In the genomic region with DNA sequence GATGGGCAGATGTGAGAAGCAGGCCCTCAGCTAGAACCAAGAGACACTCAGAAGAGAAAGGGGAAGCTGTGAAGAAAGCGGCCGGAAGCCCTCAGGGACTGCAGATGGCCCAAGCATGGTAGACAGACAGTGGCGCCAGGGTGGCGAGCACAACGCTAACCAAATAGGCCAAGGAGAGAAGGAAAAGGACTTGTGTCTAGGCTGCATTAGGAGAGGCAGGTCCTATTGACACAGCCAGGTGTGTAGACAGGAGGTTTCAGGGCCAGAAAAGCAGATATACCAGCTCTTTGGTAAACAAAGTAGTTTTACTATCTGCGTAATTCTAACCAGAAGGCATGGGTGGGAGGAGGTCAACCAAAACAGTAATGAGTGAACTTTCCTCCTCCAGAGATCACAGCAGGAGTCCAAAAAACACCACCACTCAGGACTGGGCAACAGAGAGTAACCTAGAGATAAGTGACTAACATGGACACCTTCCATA, we compare ENCODE assay signal across 1 cellular context.
A peak's percentile ranks its signal among the peaks of the same experiment; 100 is the strongest.
TF ChIP-seq lines count a peak whose summit lies in the region.

No MANE protein-coding gene starts in this region.

TF ChIP-seq in K562, 482 proteins besides CTCF, POLR2A, EP300 and RAD21 (continued from another document and continues in another):
- TF ChIP-seq IRF1 (CRISPR knock-in tag; IDR thresholded peaks at IDR 0.05; ENCODE audit: borderline replicate concordance) = no peak
- TF ChIP-seq PHTF2 (CRISPR knock-in tag; IDR thresholded peaks at IDR 0.05) = no peak
- no peak for TF ChIP-seq RBM34 (IDR thresholded peaks at IDR 0.05; ENCODE audit: borderline replicate concordance, insufficient read depth, low read length)
- TF ChIP-seq NFIC (IDR thresholded peaks at IDR 0.05) = no peak
- no peak for TF ChIP-seq CHD4 (IDR thresholded peaks at IDR 0.05; ENCODE audit: insufficient read depth, insufficient replicate concordance, low read depth, low read length, poor library complexity, severe bottlenecking)
- no peak for TF ChIP-seq NRF1 (conservative IDR thresholded peaks at IDR 0.05 in 1 of 2, IDR thresholded peaks at IDR 0.05 in 1 of 2)
- TF ChIP-seq ZNF583 (CRISPR knock-in tag; IDR thresholded peaks at IDR 0.05) = no peak
- TF ChIP-seq CBX8 (IDR thresholded peaks at IDR 0.05; ENCODE audit: borderline replicate concordance, extremely low read depth, low read depth, low read length, poor library complexity, severe bottlenecking) = no peak
- TF ChIP-seq, protein P1, sequence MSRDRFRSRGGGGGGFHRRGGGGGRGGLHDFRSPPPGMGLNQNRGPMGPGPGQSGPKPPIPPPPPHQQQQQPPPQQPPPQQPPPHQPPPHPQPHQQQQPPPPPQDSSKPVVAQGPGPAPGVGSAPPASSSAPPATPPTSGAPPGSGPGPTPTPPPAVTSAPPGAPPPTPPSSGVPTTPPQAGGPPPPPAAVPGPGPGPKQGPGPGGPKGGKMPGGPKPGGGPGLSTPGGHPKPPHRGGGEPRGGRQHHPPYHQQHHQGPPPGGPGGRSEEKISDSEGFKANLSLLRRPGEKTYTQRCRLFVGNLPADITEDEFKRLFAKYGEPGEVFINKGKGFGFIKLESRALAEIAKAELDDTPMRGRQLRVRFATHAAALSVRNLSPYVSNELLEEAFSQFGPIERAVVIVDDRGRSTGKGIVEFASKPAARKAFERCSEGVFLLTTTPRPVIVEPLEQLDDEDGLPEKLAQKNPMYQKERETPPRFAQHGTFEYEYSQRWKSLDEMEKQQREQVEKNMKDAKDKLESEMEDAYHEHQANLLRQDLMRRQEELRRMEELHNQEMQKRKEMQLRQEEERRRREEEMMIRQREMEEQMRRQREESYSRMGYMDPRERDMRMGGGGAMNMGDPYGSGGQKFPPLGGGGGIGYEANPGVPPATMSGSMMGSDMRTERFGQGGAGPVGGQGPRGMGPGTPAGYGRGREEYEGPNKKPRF (IDR thresholded peaks at IDR 0.05; ENCODE audit: low read depth, low read length) = no peak
- no peak for TF ChIP-seq MCM7 (IDR thresholded peaks at IDR 0.05)
- TF ChIP-seq, protein P2, sequence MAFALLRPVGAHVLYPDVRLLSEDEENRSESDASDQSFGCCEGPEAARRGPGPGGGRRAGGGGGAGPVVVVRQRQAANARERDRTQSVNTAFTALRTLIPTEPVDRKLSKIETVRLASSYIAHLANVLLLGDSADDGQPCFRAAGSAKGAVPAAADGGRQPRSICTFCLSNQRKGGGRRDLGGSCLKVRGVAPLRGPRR (CRISPR knock-in tag; IDR thresholded peaks at IDR 0.05) = no peak
- no peak for TF ChIP-seq L3MBTL2 (IDR thresholded peaks at IDR 0.05)
- TF ChIP-seq, protein P3, sequence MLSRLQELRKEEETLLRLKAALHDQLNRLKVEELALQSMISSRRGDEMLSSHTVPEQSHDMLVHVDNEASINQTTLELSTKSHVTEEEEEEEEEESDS (CRISPR knock-in tag; IDR thresholded peaks at IDR 0.05) = no peak
- TF ChIP-seq POLR2AphosphoS2 (IDR thresholded peaks at IDR 0.05; ENCODE audit: low read length) = no peak
- no peak for TF ChIP-seq ZNF277 (CRISPR knock-in tag; IDR thresholded peaks at IDR 0.05; ENCODE audit: borderline replicate concordance)
- TF ChIP-seq KLF13 (tag; IDR thresholded peaks at IDR 0.05; ENCODE audit: borderline replicate concordance, low read depth) = no peak
- TF ChIP-seq, protein P4, sequence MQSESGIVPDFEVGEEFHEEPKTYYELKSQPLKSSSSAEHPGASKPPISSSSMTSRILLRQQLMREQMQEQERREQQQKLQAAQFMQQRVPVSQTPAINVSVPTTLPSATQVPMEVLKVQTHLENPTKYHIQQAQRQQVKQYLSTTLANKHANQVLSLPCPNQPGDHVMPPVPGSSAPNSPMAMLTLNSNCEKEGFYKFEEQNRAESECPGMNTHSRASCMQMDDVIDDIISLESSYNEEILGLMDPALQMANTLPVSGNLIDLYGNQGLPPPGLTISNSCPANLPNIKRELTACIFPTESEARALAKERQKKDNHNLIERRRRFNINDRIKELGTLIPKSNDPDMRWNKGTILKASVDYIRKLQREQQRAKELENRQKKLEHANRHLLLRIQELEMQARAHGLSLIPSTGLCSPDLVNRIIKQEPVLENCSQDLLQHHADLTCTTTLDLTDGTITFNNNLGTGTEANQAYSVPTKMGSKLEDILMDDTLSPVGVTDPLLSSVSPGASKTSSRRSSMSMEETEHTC (IDR thresholded peaks at IDR 0.05) = no peak
- no peak for TF ChIP-seq RB1 (IDR thresholded peaks at IDR 0.05; ENCODE audit: low read depth)
- TF ChIP-seq ZZZ3 (IDR thresholded peaks at IDR 0.05) = no peak
- TF ChIP-seq ZNF551 (CRISPR knock-in tag; IDR thresholded peaks at IDR 0.05) = no peak
- no peak for TF ChIP-seq U2AF2 (optimal IDR thresholded peaks at IDR 0.05; ENCODE audit: low read depth, low read length)
- TF ChIP-seq SAFB2 (IDR thresholded peaks at IDR 0.05; ENCODE audit: borderline replicate concordance, low read depth, low read length, severe bottlenecking) = no peak
- no peak; the same call in 1 of the 2 replicates for TF ChIP-seq VEZF1 (CRISPR knock-in tag; IDR thresholded peaks at IDR 0.05)
- no peak for TF ChIP-seq ZBTB2 (IDR thresholded peaks at IDR 0.05)
- no peak for TF ChIP-seq CREB5 (CRISPR knock-in tag; IDR thresholded peaks at IDR 0.05)
- TF ChIP-seq ZNF282 (CRISPR knock-in tag; IDR thresholded peaks at IDR 0.05) = no peak
- TF ChIP-seq, protein P5, sequence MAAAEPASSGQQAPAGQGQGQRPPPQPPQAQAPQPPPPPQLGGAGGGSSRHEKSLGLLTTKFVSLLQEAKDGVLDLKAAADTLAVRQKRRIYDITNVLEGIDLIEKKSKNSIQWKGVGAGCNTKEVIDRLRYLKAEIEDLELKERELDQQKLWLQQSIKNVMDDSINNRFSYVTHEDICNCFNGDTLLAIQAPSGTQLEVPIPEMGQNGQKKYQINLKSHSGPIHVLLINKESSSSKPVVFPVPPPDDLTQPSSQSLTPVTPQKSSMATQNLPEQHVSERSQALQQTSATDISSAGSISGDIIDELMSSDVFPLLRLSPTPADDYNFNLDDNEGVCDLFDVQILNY (CRISPR knock-in tag; IDR thresholded peaks at IDR 0.05) = no peak
- TF ChIP-seq TBP (optimal IDR thresholded peaks at IDR 0.05; ENCODE audit: low read depth, low read length) = no peak
- no peak for TF ChIP-seq CC2D1A (IDR thresholded peaks at IDR 0.05)
- peak; percentile 31 for TF ChIP-seq ZFP36 (IDR thresholded peaks at IDR 0.05; ENCODE audit: low read depth, low read length, partially characterized antibody)
- no peak for TF ChIP-seq PTRF (tag; IDR thresholded peaks at IDR 0.05)
- TF ChIP-seq TAL1 (IDR thresholded peaks at IDR 0.05) = 0 out of 2 replicates have a peak, but pooled peaks have one; percentile 6
- TF ChIP-seq BACH1 (tag; IDR thresholded peaks at IDR 0.05) = peak; percentile 21; the same call in 1 of the 2 replicates
- no peak for TF ChIP-seq PHF21A (IDR thresholded peaks at IDR 0.05; ENCODE audit: borderline replicate concordance, low read depth)
- no peak for TF ChIP-seq RBM25 (IDR thresholded peaks at IDR 0.05; ENCODE audit: low read depth, low read length, severe bottlenecking)
- TF ChIP-seq, protein P6, sequence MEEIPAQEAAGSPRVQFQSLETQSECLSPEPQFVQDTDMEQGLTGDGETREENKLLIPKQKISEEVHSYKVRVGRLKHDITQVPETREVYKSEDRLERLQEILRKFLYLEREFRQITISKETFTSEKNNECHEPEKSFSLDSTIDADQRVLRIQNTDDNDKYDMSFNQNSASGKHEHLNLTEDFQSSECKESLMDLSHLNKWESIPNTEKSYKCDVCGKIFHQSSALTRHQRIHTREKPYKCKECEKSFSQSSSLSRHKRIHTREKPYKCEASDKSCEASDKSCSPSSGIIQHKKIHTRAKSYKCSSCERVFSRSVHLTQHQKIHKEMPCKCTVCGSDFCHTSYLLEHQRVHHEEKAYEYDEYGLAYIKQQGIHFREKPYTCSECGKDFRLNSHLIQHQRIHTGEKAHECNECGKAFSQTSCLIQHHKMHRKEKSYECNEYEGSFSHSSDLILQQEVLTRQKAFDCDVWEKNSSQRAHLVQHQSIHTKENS (CRISPR knock-in tag; IDR thresholded peaks at IDR 0.05) = no peak
- TF ChIP-seq MED1 (CRISPR knock-in tag; IDR thresholded peaks at IDR 0.05; ENCODE audit: borderline replicate concordance) = no peak
- TF ChIP-seq ZNF274 (IDR thresholded peaks at IDR 0.05; ENCODE audit: borderline replicate concordance, low read depth, low read length) = no peak
- no peak for TF ChIP-seq PTBP1 (IDR thresholded peaks at IDR 0.05; ENCODE audit: low read depth, low read length)
- no peak for TF ChIP-seq E2F1 (CRISPR knock-in tag; IDR thresholded peaks at IDR 0.05)
- peak; percentile 58 for TF ChIP-seq ZNF444 (CRISPR knock-in tag; IDR thresholded peaks at IDR 0.05)
- TF ChIP-seq EP400 (IDR thresholded peaks at IDR 0.05) = no peak
